ENCODE assay signal across 16 cellular contexts in the genomic region with DNA sequence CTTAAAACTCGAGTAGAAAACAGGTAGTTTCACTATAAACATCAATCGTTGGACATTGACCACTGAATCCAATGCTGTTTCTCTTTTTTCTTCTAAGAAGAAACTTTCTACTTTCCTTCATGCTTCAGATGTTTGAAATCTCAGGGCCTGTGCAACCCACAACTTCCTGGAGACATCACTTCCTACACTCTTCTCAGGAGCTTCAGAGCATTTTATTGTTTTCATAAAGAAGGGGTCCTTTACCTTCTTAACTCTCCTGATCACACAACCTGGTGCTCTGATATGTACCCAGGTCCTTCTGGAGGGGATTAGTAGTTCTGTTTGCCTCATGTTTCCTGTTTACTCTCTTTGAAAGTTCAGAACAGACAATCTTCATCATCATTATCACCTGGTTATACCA.
A peak's percentile ranks its signal among the peaks of the same experiment; 100 is the strongest.
DNase-seq lines count a peak whose midpoint lies in the region; ATAC-seq lines count a peak whose summit lies in the region.
"Had no signal": no experiment of that assay in that cellular context is flagged by ENCODE, and none has a peak within 500 bp of the region (broad histone marks: within the 10 kb centered on the region; RNA-seq: fewer than 3 reads in every experiment).

No MANE protein-coding gene starts in this region.

- peak overlapping the region; percentile 89 for H3K27ac Mint-ChIP-seq in activated naive CD4-positive, alpha-beta T cell treated with anti-CD3 and anti-CD28 coated beads, Interleukin-2, amount 50 U/mL, for 24 hours
- peak overlapping the region; percentile 94 to 95 for H3K27ac Mint-ChIP-seq in T-cell
- peak overlapping the region; percentile 82 for H3K27ac Mint-ChIP-seq in central memory CD8-positive, alpha-beta T cell (ENCODE audit: low read depth)
- H3K27ac Mint-ChIP-seq: GM23338 had no signal

- no peaks in the 10 kb centered on the region for H3K36me3 Mint-ChIP-seq in activated naive CD4-positive, alpha-beta T cell treated with anti-CD3 and anti-CD28 coated beads, Interleukin-2, amount 50 U/mL, for 24 hours
- H3K36me3 Mint-ChIP-seq in T-cell, result no peaks in the 10 kb centered on the region
- no peaks in the 10 kb centered on the region for H3K36me3 Mint-ChIP-seq in central memory CD8-positive, alpha-beta T cell (ENCODE audit: insufficient read depth)

- H3K4me3 Mint-ChIP-seq in activated naive CD4-positive, alpha-beta T cell treated with anti-CD3 and anti-CD28 coated beads, Interleukin-2, amount 50 U/mL, for 24 hours, result peak overlapping the region; percentile 68
- H3K4me3 Mint-ChIP-seq in T-cell, result peak overlapping the region; percentile 4 to 61 (median 13)
- H3K4me3 Mint-ChIP-seq in central memory CD8-positive, alpha-beta T cell, result peak overlapping the region; percentile 15
- H3K4me3 Mint-ChIP-seq: GM23338, neural crest cell had no signal

- peak; percentile 62 to 85 (median 71) for ATAC-seq in T-cell (replicated peaks in 1 of 4)
- peak; percentile 9 for ATAC-seq in central memory CD8-positive, alpha-beta T cell (replicated peaks; ENCODE audit: extremely low read depth, poor library complexity, severe bottlenecking)
- no peak for ATAC-seq in GM19351 (IDR thresholded peaks at IDR 0.05; ENCODE audit: unreplicated experiment)
- ATAC-seq: GM23338 had no signal

- no peaks in the 10 kb centered on the region for H3K27me3 Mint-ChIP-seq in activated naive CD4-positive, alpha-beta T cell treated with anti-CD3 and anti-CD28 coated beads, Interleukin-2, amount 50 U/mL, for 24 hours
- no peaks in the 10 kb centered on the region for H3K27me3 Mint-ChIP-seq in T-cell
- H3K27me3 Mint-ChIP-seq in central memory CD8-positive, alpha-beta T cell, result no peaks in the 10 kb centered on the region

- CTCF ChIA-PET in T-cell (lab: Charles Lee), result interaction anchor here (0.6 to 0.9 kb wide), 2 partner anchors 334 to 572 kb away, joined by 3 read pairs; no protein-coding TSS in a partner anchor

- H3K4me1 Mint-ChIP-seq in activated naive CD4-positive, alpha-beta T cell treated with anti-CD3 and anti-CD28 coated beads, Interleukin-2, amount 50 U/mL, for 24 hours, result peaks cover 70% of the 10 kb centered on the region
- H3K4me1 Mint-ChIP-seq in T-cell, result peaks cover 66 to 71% (median 67%) of the 10 kb centered on the region in 3 donors
- peaks cover 49% of the 10 kb centered on the region for H3K4me1 Mint-ChIP-seq in central memory CD8-positive, alpha-beta T cell

- H3K9me3 Mint-ChIP-seq in activated naive CD4-positive, alpha-beta T cell treated with anti-CD3 and anti-CD28 coated beads, Interleukin-2, amount 50 U/mL, for 24 hours, result no peaks in the 10 kb centered on the region
- H3K9me3 Mint-ChIP-seq in T-cell, result no peaks in the 10 kb centered on the region
- H3K9me3 Mint-ChIP-seq in central memory CD8-positive, alpha-beta T cell, result no peaks in the 10 kb centered on the region
- H3K9me3 Mint-ChIP-seq: GM23338, neural crest cell had no signal

- DNase-seq in activated naive CD4-positive, alpha-beta T cell treated with anti-CD3 and anti-CD28 coated beads, Interleukin-2, amount 50 U/mL, for 16 hours, result no peak
- peak in 18 of 34 experiments; percentile 4 to 46 (median 14) for DNase-seq in T-cell
- DNase-seq in central memory CD8-positive, alpha-beta T cell (ENCODE audit: low spot score in 2 of 2), result no peak
- DNase-seq in stimulated activated CD4-positive, alpha-beta T cell treated with anti-CD3 and anti-CD28 coated beads, Interleukin-2, amount 100 ng/mL, for 24 hours, result no peak
- DNase-seq in hypothalamus (lab: John Stamatoyannopoulos, UW), result no peak
- no peak for DNase-seq in dedifferentiated amniotic fluid mesenchymal stem cell (ENCODE audit: extremely low spot score)
- DNase-seq: activated CD4-positive, alpha-beta T cell treated with anti-CD3 and anti-CD28 coated beads, Interleukin-2, amount 50 U/mL, for 48 hours; foreskin melanocyte; MG63; NCI-H2107; NCI-H82; thyroid gland had no signal

- POLR2A ChIA-PET in T-cell (lab: Charles Lee), result interaction anchor here in 1 of 2 donors (0.6 to 0.7 kb wide), 2 partner anchors 49 to 123 kb away, joined by 3 to 4 read pairs; no protein-coding TSS in a partner anchor

Comparison
In these comparisons a context has a peak if more than half of its experiments do, and no peak if none do; other contexts are left out.
1. H3K4me3 Mint-ChIP-seq: peak in every context shown above with its lines; median percentile 68 in activated naive CD4-positive, alpha-beta T cell treated with anti-CD3 and anti-CD28 coated beads, Interleukin-2, amount 50 U/mL, for 24 hours; 15 in central memory CD8-positive, alpha-beta T cell; 13 in T-cell.
2. DNase-seq: peak in T-cell (18 of 34); none in activated naive CD4-positive, alpha-beta T cell treated with anti-CD3 and anti-CD28 coated beads, Interleukin-2, amount 50 U/mL, for 16 hours (single experiment), central memory CD8-positive, alpha-beta T cell (0 of 2), stimulated activated CD4-positive, alpha-beta T cell treated with anti-CD3 and anti-CD28 coated beads, Interleukin-2, amount 100 ng/mL, for 24 hours (0 of 2), hypothalamus (0 of 51) and dedifferentiated amniotic fluid mesenchymal stem cell (single experiment).
3. Peak in every context shown above with its lines, with median percentiles within 50 percentile points of each other: H3K27ac Mint-ChIP-seq.